25 cellular contexts compared by ENCODE assay signal in the genomic region with DNA sequence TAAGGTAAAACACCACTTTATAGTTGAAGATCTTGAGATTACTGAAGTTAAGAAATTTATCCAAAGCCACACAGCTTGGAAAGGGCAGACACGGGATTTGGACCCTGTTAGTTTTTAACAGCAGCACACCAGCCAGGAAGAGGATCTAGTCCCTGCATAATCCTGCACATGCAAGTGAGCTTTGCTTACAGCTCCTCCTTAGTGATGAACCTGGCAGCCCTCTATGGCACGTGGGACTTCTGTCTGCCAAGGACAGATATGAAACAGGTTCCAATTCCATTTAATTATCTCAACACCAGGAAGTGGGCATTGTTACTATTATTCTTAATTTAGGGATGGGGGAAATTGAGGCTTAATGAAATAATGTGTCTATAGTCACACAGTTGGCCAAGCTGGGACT.
"Had no signal": no experiment of that assay in that cellular context is flagged by ENCODE, and none has a peak within 500 bp of the region (broad histone marks: within the 10 kb centered on the region; RNA-seq: fewer than 3 reads in every experiment).

No MANE protein-coding gene starts in this region.

- H3K27me3 Mint-ChIP-seq: progenitor cell of endocrine pancreas had no signal

- DNase-seq: effector CD8-positive, alpha-beta T cell; foreskin keratinocyte; hypothalamus; immature natural killer cell; mesenchymal stem cell; mucosa of descending colon; naive B cell; sigmoid colon; stimulated activated CD4-positive, alpha-beta T cell treated with anti-CD3 and anti-CD28 coated beads, Interleukin-2, amount 100 ng/mL, for 24 hours; stimulated activated CD4-positive, alpha-beta T cell treated with anti-CD3 and anti-CD28 coated beads, Interleukin-4, amount 100 ng/mL, for 24 hours; stimulated activated naive CD4-positive, alpha-beta T cell treated with Interleukin-2 at 50 U/mL for 16 hours; thyroid gland; trophoblast cell had no signal

- H2AFZ ChIP-seq: parathyroid adenoma had no signal

- H3K4me3 Mint-ChIP-seq: immature natural killer cell; mesothelial cell of epicardium; naive B cell; natural killer cell treated with Interleukin-12 subunit alpha and Interleukin-12 subunit beta and Interleukin-15 and Interleukin-18, amount 100 ng/mL, for 72 hours; neural crest cell; stimulated activated effector memory CD8-positive, alpha-beta T cell treated with anti-CD3 and anti-CD28 coated beads, Interleukin-12 subunit alpha, Interleukin-12 subunit beta, amount 100 ng/mL, for 72 hours had no signal

- H3K27ac ChIP-seq: dorsolateral prefrontal cortex, esophagus muscularis mucosa, foreskin keratinocyte, gastroesophageal sphincter, sigmoid colon, stomach, thyroid gland, vagina had no signal

- H3K4me1 Mint-ChIP-seq: immature natural killer cell; stimulated activated effector memory CD8-positive, alpha-beta T cell treated with anti-CD3 and anti-CD28 coated beads, Interleukin-12 subunit alpha, Interleukin-12 subunit beta, amount 100 ng/mL, for 72 hours had no signal

- H3K4me1 ChIP-seq: esophagus muscularis mucosa, foreskin keratinocyte, gastroesophageal sphincter, sigmoid colon, thyroid gland, vagina had no signal

- H3K27ac Mint-ChIP-seq: immature natural killer cell; mesothelial cell of epicardium; naive B cell; natural killer cell treated with Interleukin-12 subunit alpha and Interleukin-12 subunit beta and Interleukin-15 and Interleukin-18, amount 100 ng/mL, for 72 hours; progenitor cell of endocrine pancreas; stimulated activated effector memory CD8-positive, alpha-beta T cell treated with anti-CD3 and anti-CD28 coated beads, Interleukin-12 subunit alpha, Interleukin-12 subunit beta, amount 100 ng/mL, for 72 hours had no signal

- H3K4me3 ChIP-seq: dorsolateral prefrontal cortex, esophagus muscularis mucosa, gastroesophageal sphincter, mucosa of descending colon, sigmoid colon, stomach, thyroid gland, vagina had no signal

- H3K9me3 ChIP-seq: esophagus muscularis mucosa, gastroesophageal sphincter, mucosa of descending colon, sigmoid colon, stomach, thyroid gland, vagina had no signal

- H3K9me3 Mint-ChIP-seq: mesothelial cell of epicardium; natural killer cell treated with Interleukin-12 subunit alpha and Interleukin-12 subunit beta and Interleukin-15 and Interleukin-18, amount 100 ng/mL, for 72 hours; neural crest cell had no signal

- H3K27me3 ChIP-seq: dorsolateral prefrontal cortex, esophagus muscularis mucosa, foreskin keratinocyte, sigmoid colon, stomach, thyroid gland, vagina had no signal

- H3K36me3 ChIP-seq: esophagus muscularis mucosa, gastroesophageal sphincter, sigmoid colon, stomach, thyroid gland, vagina had no signal

- H3K79me2 ChIP-seq: parathyroid adenoma had no signal

- ATAC-seq: foreskin keratinocyte; gastroesophageal sphincter; left lobe of liver; mucosa of descending colon; natural killer cell treated with Interleukin-12 subunit alpha and Interleukin-12 subunit beta and Interleukin-15 and Interleukin-18, amount 100 ng/mL, for 72 hours; stimulated activated effector memory CD8-positive, alpha-beta T cell treated with anti-CD3 and anti-CD28 coated beads, Interleukin-12 subunit alpha, Interleukin-12 subunit beta, amount 100 ng/mL, for 72 hours had no signal

- H3K36me3 Mint-ChIP-seq: mesothelial cell of epicardium; naive B cell; natural killer cell treated with Interleukin-12 subunit alpha and Interleukin-12 subunit beta and Interleukin-15 and Interleukin-18, amount 100 ng/mL, for 72 hours; stimulated activated effector memory CD8-positive, alpha-beta T cell treated with anti-CD3 and anti-CD28 coated beads, Interleukin-12 subunit alpha, Interleukin-12 subunit beta, amount 100 ng/mL, for 72 hours had no signal
